Comparison of ENCODE assay signal across 8 cellular contexts in the genomic region with DNA sequence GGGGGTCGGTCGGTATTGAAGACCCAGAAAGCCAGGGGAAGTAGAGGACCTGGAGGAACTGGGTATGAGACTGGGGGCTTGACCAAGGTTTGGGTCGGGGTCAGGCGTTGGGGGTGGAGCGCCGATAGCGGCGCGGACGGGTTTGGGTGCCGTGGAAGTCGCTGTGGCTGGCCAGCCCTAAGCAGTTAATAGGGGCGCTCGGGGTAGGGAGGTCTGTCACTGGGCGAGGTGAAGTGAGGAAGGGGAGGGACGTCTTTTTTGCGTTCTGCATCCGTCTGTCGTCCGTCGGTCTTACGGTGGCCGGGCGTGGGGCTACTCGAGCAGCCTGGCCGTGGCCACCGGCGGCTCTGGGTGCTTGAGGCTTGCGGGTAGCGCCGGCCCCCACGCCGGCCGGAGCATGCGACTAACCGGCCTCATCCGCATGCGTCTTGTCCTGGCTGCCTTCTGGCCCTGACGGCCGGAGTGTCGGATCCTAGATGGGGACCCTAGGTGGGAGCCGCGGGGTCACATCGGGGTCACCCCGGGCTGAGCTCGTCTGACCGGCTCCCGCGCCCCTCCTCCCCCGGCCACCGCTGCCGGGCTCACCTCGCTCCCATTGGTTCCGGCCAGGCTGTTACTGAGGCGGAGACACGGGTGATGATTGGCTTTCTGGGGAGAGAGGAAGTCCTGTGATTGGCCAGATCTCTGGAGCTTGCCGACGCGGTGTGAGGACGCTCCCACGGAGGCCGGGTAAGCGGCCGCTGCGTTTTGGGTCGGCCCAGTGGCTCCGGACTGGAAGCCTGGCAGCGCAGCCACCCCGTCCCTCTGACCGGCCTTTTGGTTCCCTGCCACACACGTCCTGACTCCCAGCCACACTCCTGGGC. TPM values are rescaled to one million over a fixed set of nuclear protein-coding genes. Genes with fewer than 3 reads are reported as not detected.
DNase-seq lines count a peak whose midpoint lies in the region; ATAC-seq and TF ChIP-seq lines count a peak whose summit lies in the region.

No MANE protein-coding gene starts in this region.

- RAD21 ChIA-PET in HCT116 (lab: Charles Lee; ENCODE audit: low non-redundant PET in 1 of 2, low total read pairs in 2 of 2, uncharacterized antibody in 2 of 2, unreplicated experiment in 2 of 2) = interaction anchor here in 1 of 2 experiments (0.8 kb wide), 1 partner anchor 10 kb away, joined by 5 read pairs; a partner anchor contains a TSS

- TF ChIP-seq RAD21 in HCT116 (IDR thresholded peaks at IDR 0.05; ENCODE audit: low read depth) = no peak

- H3K9me3 ChIP-seq in HCT116 (ENCODE audit: control insufficient read depth in 1 of 2, insufficient read depth in 1 of 2, low read depth in 1 of 2, low read length in 2 of 2) = no peaks in the 10 kb centered on the region
- no peaks in the 10 kb centered on the region for H3K9me3 ChIP-seq in SU-DHL-6 (ENCODE audit: insufficient read depth, low read length)
- no peaks in the 10 kb centered on the region for H3K9me3 ChIP-seq in transverse colon

- TF ChIP-seq CTCF in GM06990 (IDR thresholded peaks at IDR 0.05; ENCODE audit: insufficient read depth, low read length, poor library complexity, severe bottlenecking) (no peak), HCT116 (IDR thresholded peaks at IDR 0.05 in 2 of 3, conservative IDR thresholded peaks at IDR 0.05 in 1 of 3; ENCODE audit: borderline replicate concordance in 1 of 3, insufficient read depth in 1 of 3, low read depth in 2 of 3, low read length in 2 of 3) (no peak), SU-DHL-6 (IDR thresholded peaks at IDR 0.05; ENCODE audit: insufficient read depth, low read length, poor library complexity, severe bottlenecking) (no peak), osteocyte (IDR thresholded peaks at IDR 0.05) (no peak), transverse colon (IDR thresholded peaks at IDR 0.05) (no peak)

- ATAC-seq in HCT116 (peak; percentile 77), Right ventricle myocardium superior (ENCODE audit: poor library complexity) (peak; percentile 74)
- ATAC-seq in activated naive CD8-positive, alpha-beta T cell treated with anti-CD3 and anti-CD28 coated beads, Interleukin-2, amount 50 U/mL, for 24 hours = peak; percentile 55

- H3K36me3 ChIP-seq in GM06990 (ENCODE audit: control insufficient read depth, insufficient read depth, low read length) (peaks cover 22% of the 10 kb centered on the region), HCT116 (ENCODE audit: control insufficient read depth in 1 of 2, insufficient read depth in 2 of 2, low read length in 2 of 2) (peaks cover 4 to 23% of the 10 kb centered on the region in 2 experiments), SU-DHL-6 (ENCODE audit: low read length) (no peaks in the 10 kb centered on the region), transverse colon (peaks cover 0 to 39% (median 10%) of the 10 kb centered on the region in 4 donors)

- no peak for TF ChIP-seq EP300 in transverse colon (IDR thresholded peaks at IDR 0.05; ENCODE audit: low read depth)

- H3K27ac ChIP-seq in HCT116 (ENCODE audit: low read depth, low read length) (peak overlapping the region; percentile 97), SU-DHL-6 (ENCODE audit: low read depth, low read length) (peak overlapping the region; percentile 94), transverse colon (peak overlapping the region; percentile 97 to 99 (median 99))

- H4K20me1 ChIP-seq in HCT116 (ENCODE audit: insufficient read depth) (no peaks in the 10 kb centered on the region), SU-DHL-6 (ENCODE audit: low read depth, low read length) (no peaks in the 10 kb centered on the region)

- H3K4me3 Mint-ChIP-seq in activated naive CD8-positive, alpha-beta T cell treated with anti-CD3 and anti-CD28 coated beads, Interleukin-2, amount 50 U/mL, for 24 hours = peak overlapping the region; percentile 91
- peak overlapping the region; percentile 94 for H3K4me3 Mint-ChIP-seq in osteocyte (ENCODE audit: unreplicated experiment)

- CTCF ChIA-PET in HCT116 (lab: Charles Lee) = interaction anchor here (0.7 to 2.5 kb wide), 7 partner anchors 9 to 157 kb away, joined by 3 to 8 read pairs (median 4); a partner anchor contains a TSS

- H3K9me3 Mint-ChIP-seq in activated naive CD8-positive, alpha-beta T cell treated with anti-CD3 and anti-CD28 coated beads, Interleukin-2, amount 50 U/mL, for 24 hours = no peaks in the 10 kb centered on the region
- H3K9me3 Mint-ChIP-seq in osteocyte (ENCODE audit: unreplicated experiment) = no peaks in the 10 kb centered on the region

- peaks cover 18% of the 10 kb centered on the region for H3K36me3 Mint-ChIP-seq in activated naive CD8-positive, alpha-beta T cell treated with anti-CD3 and anti-CD28 coated beads, Interleukin-2, amount 50 U/mL, for 24 hours (ENCODE audit: low read depth)
- H3K36me3 Mint-ChIP-seq in osteocyte (ENCODE audit: unreplicated experiment) = peaks cover 10% of the 10 kb centered on the region

- peak overlapping the region; percentile 89 for H3K4me3 ChIP-seq in GM06990 (replicated peaks; ENCODE audit: low read depth, low read length)
- peak overlapping the region; percentile 92 to 94 for H3K4me3 ChIP-seq in HCT116 (replicated peaks in 1 of 2; ENCODE audit: low read depth in 1 of 2, low read length in 2 of 2)
- peak overlapping the region; percentile 76 for H3K4me3 ChIP-seq in SU-DHL-6 (ENCODE audit: insufficient read depth, low read length, poor library complexity, severe bottlenecking)
- H3K4me3 ChIP-seq in transverse colon = peak overlapping the region; percentile 45 to 78 (median 59)

- H3F3A ChIP-seq in SU-DHL-6 (ENCODE audit: insufficient read depth) = peaks cover 32% of the 10 kb centered on the region

- H3K79me2 ChIP-seq in HCT116 (ENCODE audit: insufficient read depth, low read length) = peaks cover 64% of the 10 kb centered on the region
- peaks cover 17% of the 10 kb centered on the region; the same call in 1 of the 2 replicates for H3K79me2 ChIP-seq in SU-DHL-6 (ENCODE audit: insufficient read depth, low read length)

- POLR2A ChIA-PET in HCT116 (lab: Charles Lee) = interaction anchor here (0.8 to 3.7 kb wide), 8 partner anchors 10 to 329 kb away, joined by 3 to 45 read pairs (median 4); a partner anchor contains a TSS

- H3K4me1 ChIP-seq in HCT116 (ENCODE audit: control insufficient read depth in 1 of 2, insufficient read depth in 2 of 2, low read length in 2 of 2) = peaks cover 22 to 34% of the 10 kb centered on the region in 2 experiments
- H3K4me1 ChIP-seq in transverse colon = peaks cover 22 to 53% (median 28%) of the 10 kb centered on the region in 4 donors

- intact Hi-C loops in HCT116 (cut with micrococcal nuclease) = loop anchor here (5.0 kb wide), 1 partner anchor 102 kb away; no protein-coding TSS in a partner anchor
- intact Hi-C loops in Right ventricle myocardium superior (cut with DNase I) = loop anchor here (10.0 kb wide), 1 partner anchor 830 kb away; a partner anchor contains a TSS
- intact Hi-C loops in transverse colon (cut with DNase I; ENCODE audit: low total_unique reads) = loop anchor here (5.0 kb wide), 1 partner anchor 602 kb away; a partner anchor contains a TSS

- H2AFZ ChIP-seq in HCT116 (ENCODE audit: low read depth, low read length, poor library complexity, severe bottlenecking) = no peak overlapping the region
- no peak overlapping the region for H2AFZ ChIP-seq in SU-DHL-6 (ENCODE audit: low read depth, low read length, severe bottlenecking)

- H3K27me3 Mint-ChIP-seq in activated naive CD8-positive, alpha-beta T cell treated with anti-CD3 and anti-CD28 coated beads, Interleukin-2, amount 50 U/mL, for 24 hours = no peaks in the 10 kb centered on the region
- no peaks in the 10 kb centered on the region for H3K27me3 Mint-ChIP-seq in osteocyte (ENCODE audit: unreplicated experiment)

- H3K4me2 ChIP-seq in HCT116 (ENCODE audit: low read length) = peak overlapping the region; percentile 99
- H3K4me2 ChIP-seq in SU-DHL-6 (ENCODE audit: low read depth, low read length, poor library complexity, severe bottlenecking) = peak overlapping the region; percentile 92

- no TSS peak for BruUV-seq in HCT116 (replicated peaks; lab: Mats Ljungman, UMichigan)

- H3K27ac Mint-ChIP-seq in activated naive CD8-positive, alpha-beta T cell treated with anti-CD3 and anti-CD28 coated beads, Interleukin-2, amount 50 U/mL, for 24 hours = peak overlapping the region; percentile 99
- peak overlapping the region; percentile 99 for H3K27ac Mint-ChIP-seq in osteocyte (ENCODE audit: unreplicated experiment)

- H3K27me3 ChIP-seq in GM06990 (replicated peaks; ENCODE audit: control insufficient read depth, insufficient read depth, low read length) (no peaks in the 10 kb centered on the region), HCT116 (ENCODE audit: insufficient read depth, low read length) (no peaks in the 10 kb centered on the region), SU-DHL-6 (ENCODE audit: low read length) (no peaks in the 10 kb centered on the region), transverse colon (no peaks in the 10 kb centered on the region)

- in situ Hi-C loops in transverse colon (cut with MboI; ENCODE audit: low pct_ligation_motif_present in 1 of 4, low pct_unique_long_range_greater_than_20kb in 1 of 4, low sequenced_read_pairs in 3 of 4) = no loop called here

- peaks cover 44% of the 10 kb centered on the region for H3K4me1 Mint-ChIP-seq in activated naive CD8-positive, alpha-beta T cell treated with anti-CD3 and anti-CD28 coated beads, Interleukin-2, amount 50 U/mL, for 24 hours
- H3K4me1 Mint-ChIP-seq in osteocyte (ENCODE audit: unreplicated experiment) = peaks cover 43% of the 10 kb centered on the region

- DNase-seq in GM06990 (ENCODE audit: extremely low read depth, insufficient read length) = peak; percentile 91
- DNase-seq in HCT116 (ENCODE audit: low read depth, low spot score) = peak; percentile 90
- peak; percentile 90 for DNase-seq in NAMALWA (ENCODE audit: low spot score)
- peak; percentile 87 for DNase-seq in activated naive CD8-positive, alpha-beta T cell treated with anti-CD3 and anti-CD28 coated beads, Interleukin-2, amount 50 U/mL, for 24 hours
- peak; percentile 93 for DNase-seq in Right ventricle myocardium superior
- peak; percentile 92 for DNase-seq in osteocyte (ENCODE audit: extremely low spot score, unreplicated experiment)
- peak; percentile 94 for DNase-seq in transverse colon

- WGBS in transverse colon (ENCODE audit: low coverage in 1 of 2), 2 donors = 0 to 1% methylated on average over 2 to 35 of the region's 71 CpGs

- H3K9me2 ChIP-seq in HCT116 (ENCODE audit: insufficient read depth) (no peaks in the 10 kb centered on the region), SU-DHL-6 (replicated peaks; ENCODE audit: insufficient read depth, low read length) (no peaks in the 10 kb centered on the region)

- peak overlapping the region; percentile 99 for H3K9ac ChIP-seq in HCT116 (ENCODE audit: low read length)
- H3K9ac ChIP-seq in SU-DHL-6 (ENCODE audit: low read length) = peak overlapping the region; percentile 80

- TF ChIP-seq POLR2A in HCT116 (IDR thresholded peaks at IDR 0.05; ENCODE audit: borderline replicate concordance, extremely low read depth, insufficient read depth, insufficient read length) (peak; percentile 51), transverse colon (IDR thresholded peaks at IDR 0.05) (peak; percentile 75)

RNA-seq across cellular contexts. Expression of a gene that starts 10.3 kb away (rescaled TPM):
- total RNA-seq in HCT116 (2021; ENCODE audit: unreplicated experiment) (2.8 TPM), Right ventricle myocardium superior (32.4 TPM), osteocyte (3.4 TPM in 2 replicates), transverse colon (10 to 100 TPM in 1 of 4 donors, 1 to 10 TPM in 3; 2.4 to 13.1 (median 6.8) TPM)
- polyA plus RNA-seq in HCT116 (2012) = 0.82 and 1.8 TPM in 2 replicates

RNA-seq across cellular contexts. Expression of a gene that starts 10.5 kb away (rescaled TPM):
- total RNA-seq in HCT116 (2021; ENCODE audit: unreplicated experiment) (42.1 TPM), Right ventricle myocardium superior (27.9 TPM), osteocyte (52.9 and 53.7 TPM in 2 replicates), transverse colon (10 to 100 TPM; 18.3 to 33.7 (median 30.2) TPM)
- polyA plus RNA-seq in HCT116 (2012) = 21.0 and 26.5 TPM in 2 replicates

RNA-seq across cellular contexts. Expression of a gene that starts 12.8 kb away (rescaled TPM):
- total RNA-seq in HCT116 (2021; ENCODE audit: unreplicated experiment) (103 TPM), Right ventricle myocardium superior (101 TPM), osteocyte (65.8 and 66.2 TPM in 2 replicates), transverse colon (10 to 100 TPM; 59.8 to 95.3 (median 86.5) TPM)
- 148 and 157 TPM in 2 replicates for polyA plus RNA-seq in HCT116 (2012)

RNA-seq across cellular contexts. Expression of a gene that starts 13.3 kb away (rescaled TPM):
- total RNA-seq in HCT116 (2021; ENCODE audit: unreplicated experiment) (21.5 TPM), Right ventricle myocardium superior (24.2 TPM), osteocyte (8.5 and 10.2 TPM in 2 replicates), transverse colon (10 to 100 TPM in 1 of 4 donors, 1 to 10 TPM in 2, not detected in 1; 4.9 to 50.4 (median 9.6) TPM)
- 16.0 and 17.9 TPM in 2 replicates for polyA plus RNA-seq in HCT116 (2012)

RNA-seq across cellular contexts. Expression of a gene that starts 44.1 kb away (rescaled TPM):
- total RNA-seq in HCT116 (2021; ENCODE audit: unreplicated experiment) (54.8 TPM), Right ventricle myocardium superior (13.7 TPM), osteocyte (196 and 206 TPM in 2 replicates), transverse colon (10 to 100 TPM; 53.0 to 71.6 (median 62.0) TPM)
- polyA plus RNA-seq in HCT116 (2012) = 54.9 and 63.8 TPM in 2 replicates

Comparison
In these comparisons a context has a peak if more than half of its experiments do, and no peak if none do; other contexts are left out.
1. Peak in every context shown above with its lines: DNase-seq, ATAC-seq, H3K4me3 ChIP-seq and H3K27ac ChIP-seq.